ENCODE assay signal across 24 cellular contexts in genomic region chr7:116800594-116800993, GRCh38.
DNase-seq lines count a peak whose midpoint lies in the region; ATAC-seq, FAIRE-seq and TF ChIP-seq lines count a peak whose summit lies in the region.
"Had no signal": no experiment of that assay in that cellular context is flagged by ENCODE, and none has a peak within 500 bp of the region (broad histone marks: within the 10 kb centered on the region; RNA-seq: fewer than 3 reads in every experiment).

No MANE protein-coding gene starts in this region.

- POLR2A ChIA-PET in activated CD4-positive, alpha-beta memory T cell treated with anti-CD3 and anti-CD28 coated beads for 36 hours (lab: Charles Lee) = no interaction called here
- POLR2A ChIA-PET in activated CD4-positive, alpha-beta memory T cell treated with anti-CD3 and anti-CD28 coated beads, Interleukin-2, amount 10 ng/mL, durations not matched to agents 7 days and 5 days (lab: Charles Lee) = no interaction called here
- POLR2A ChIA-PET in SK-N-SH (lab: Yijun Ruan, JAX) = no interaction called here

- no peak for TF ChIP-seq RAD21 in SK-N-SH (IDR thresholded peaks at IDR 0.05; ENCODE audit: low read length)

- H3K79me2 ChIP-seq in SK-N-SH (ENCODE audit: insufficient read depth) (no peaks in the 10 kb centered on the region), keratinocyte (ENCODE audit: control insufficient read depth, insufficient read depth, low read length) (no peaks in the 10 kb centered on the region), smooth muscle cell (ENCODE audit: low read depth) (no peaks in the 10 kb centered on the region)

- H3K27ac Mint-ChIP-seq in activated CD4-positive, alpha-beta memory T cell treated with anti-CD3 and anti-CD28 coated beads for 36 hours = peak overlapping the region; percentile 13
- H3K27ac Mint-ChIP-seq in activated CD4-positive, alpha-beta memory T cell treated with anti-CD3 and anti-CD28 coated beads, Interleukin-2, amount 10 ng/mL, durations not matched to agents 7 days and 5 days = no peak overlapping the region
- H3K27ac Mint-ChIP-seq: endodermal cell had no signal

- WGBS in SK-N-SH (ENCODE audit: low lambda C conversion rate) = 20% methylated on average over 2 of the region's 2 CpGs
- WGBS in smooth muscle cell (ENCODE audit: low lambda C conversion rate) = 85% methylated on average over 2 of the region's 2 CpGs

- no peaks in the 10 kb centered on the region for H4K20me1 ChIP-seq in SK-N-SH (ENCODE audit: insufficient read depth)
- no peaks in the 10 kb centered on the region for H4K20me1 ChIP-seq in keratinocyte (ENCODE audit: control insufficient read depth, extremely low read depth, insufficient read depth, low read length)
- H4K20me1 ChIP-seq in smooth muscle cell (ENCODE audit: low read depth) = no peaks in the 10 kb centered on the region

- H3K27ac ChIP-seq in SK-N-SH (ENCODE audit: low read depth in 2 of 2, low read length in 1 of 2) (peak overlapping the region; percentile 36 to 54; a peak in 3 of 4 replicates), keratinocyte (ENCODE audit: control insufficient read depth, insufficient read depth, low read length) (peak overlapping the region; percentile 92), smooth muscle cell (ENCODE audit: low read depth) (peak overlapping the region; percentile 90)
- H3K27ac ChIP-seq: coronary artery, gastroesophageal sphincter had no signal

- intact Hi-C loops in activated CD4-positive, alpha-beta memory T cell treated with anti-CD3 and anti-CD28 coated beads for 36 hours (cut with micrococcal nuclease) = loop anchor here (10.0 kb wide), 1 partner anchor 276 kb away; the partner anchor contains the start of gene CAV1

- FAIRE-seq in keratinocyte (lab: Jason Lieb, UNC) (no peak), D721Med (lab: Jason Lieb, UNC) (no peak)
- FAIRE-seq: bronchial epithelial cell, GM12878 had no signal

- H3K4me1 ChIP-seq in SK-N-SH (ENCODE audit: control insufficient read depth in 1 of 2, insufficient read depth in 2 of 2, low read depth in 1 of 2, low read length in 1 of 2) (peaks cover 0 to 17% of the 10 kb centered on the region in 2 experiments; a peak in 3 of 4 replicates), keratinocyte (ENCODE audit: control insufficient read depth, extremely low read depth, insufficient read depth, low read length) (peaks cover 51% of the 10 kb centered on the region), smooth muscle cell (ENCODE audit: low read depth) (peaks cover 21% of the 10 kb centered on the region)

- dilution Hi-C loops in keratinocyte (cut with MboI; ENCODE audit: extremely low pct_ligation_motif_present, low sequenced_read_pairs) = no loop called here

- H3K27me3 Mint-ChIP-seq in activated CD4-positive, alpha-beta memory T cell treated with anti-CD3 and anti-CD28 coated beads for 36 hours = peaks cover 19% of the 10 kb centered on the region
- H3K27me3 Mint-ChIP-seq in activated CD4-positive, alpha-beta memory T cell treated with anti-CD3 and anti-CD28 coated beads, Interleukin-2, amount 10 ng/mL, durations not matched to agents 7 days and 5 days = peaks cover 14% of the 10 kb centered on the region

- DNase-seq in activated CD4-positive, alpha-beta memory T cell treated with anti-CD3 and anti-CD28 coated beads for 36 hours = no peak
- DNase-seq in activated CD4-positive, alpha-beta memory T cell treated with anti-CD3 and anti-CD28 coated beads, Interleukin-2, amount 10 ng/mL, durations not matched to agents 7 days and 5 days = no peak
- DNase-seq in SK-N-SH (no peak), keratinocyte (ENCODE audit: low read depth, low spot score) (no peak), smooth muscle cell (lab: John Stamatoyannopoulos, UW; ENCODE audit: unreplicated experiment) (no peak), D721Med (ENCODE audit: insufficient read length, low spot score) (no peak)
- no peak for DNase-seq in stimulated activated naive CD8-positive, alpha-beta T cell treated with anti-CD3 and anti-CD28 coated beads, Interleukin-15, Interleukin-2, amounts not matched to agents 100 U/mL and 50 U/mL, for 24 hours
- DNase-seq: activated naive CD4-positive, alpha-beta T cell treated with Interleukin-2 at 50 U/mL for 16 hours; activated T-cell treated with anti-CD3 and anti-CD28 coated beads, Interleukin-2, amount 50 U/mL, for 1 hour; endodermal cell; esophagus squamous epithelium; H7; Kasumi-1; left ventricle myocardium superior; NCI-H1092; NCI-H2029; NCI-H774; stimulated activated CD4-positive, alpha-beta T cell treated with anti-CD3 and anti-CD28 coated beads, Interleukin-1b, Interleukin-23, amount 100 ng/mL, for 48 hours had no signal

- H3F3A ChIP-seq in SK-N-SH (replicated peaks; ENCODE audit: insufficient read depth) = peaks cover 23% of the 10 kb centered on the region
- peaks cover 9% of the 10 kb centered on the region for H3F3A ChIP-seq in smooth muscle cell (ENCODE audit: low read depth)

- no peaks in the 10 kb centered on the region for H3K9me1 ChIP-seq in keratinocyte (ENCODE audit: control insufficient read depth, extremely low read depth, insufficient read depth, low read length)

- H2AFZ ChIP-seq in SK-N-SH (ENCODE audit: low read depth) (no peak overlapping the region), keratinocyte (ENCODE audit: control insufficient read depth, low read length) (no peak overlapping the region), smooth muscle cell (ENCODE audit: low read depth) (no peak overlapping the region)

- TF ChIP-seq CTCF in SK-N-SH (IDR thresholded peaks at IDR 0.05) (no peak), keratinocyte (optimal IDR thresholded peaks at IDR 0.05 in 1 of 3, IDR thresholded peaks at IDR 0.05 in 1 of 3, conservative IDR thresholded peaks at IDR 0.05 in 1 of 3; ENCODE audit: extremely low read depth in 1 of 3, insufficient read depth in 2 of 3, low read length in 3 of 3) (no peak), smooth muscle cell (IDR thresholded peaks at IDR 0.05; ENCODE audit: borderline replicate concordance, insufficient read depth, poor library complexity, severe bottlenecking) (no peak), D721Med (IDR thresholded peaks at IDR 0.05; ENCODE audit: insufficient read depth, missing control alignments) (no peak)

- CTCF ChIA-PET in activated CD4-positive, alpha-beta memory T cell treated with anti-CD3 and anti-CD28 coated beads for 36 hours (lab: Charles Lee) = no interaction called here
- CTCF ChIA-PET in activated CD4-positive, alpha-beta memory T cell treated with anti-CD3 and anti-CD28 coated beads, Interleukin-2, amount 10 ng/mL, durations not matched to agents 7 days and 5 days (lab: Charles Lee) = no interaction called here
- CTCF ChIA-PET in SK-N-SH (lab: Yijun Ruan, JAX) = no interaction called here

- no peaks in the 10 kb centered on the region for H3K36me3 Mint-ChIP-seq in activated CD4-positive, alpha-beta memory T cell treated with anti-CD3 and anti-CD28 coated beads for 36 hours
- no peaks in the 10 kb centered on the region for H3K36me3 Mint-ChIP-seq in activated CD4-positive, alpha-beta memory T cell treated with anti-CD3 and anti-CD28 coated beads, Interleukin-2, amount 10 ng/mL, durations not matched to agents 7 days and 5 days (ENCODE audit: low read depth)

- no peaks in the 10 kb centered on the region for H3K9me3 ChIP-seq in SK-N-SH
- H3K9me3 ChIP-seq in keratinocyte (ENCODE audit: control insufficient read depth, low read depth, low read length) = no peaks in the 10 kb centered on the region
- no peaks in the 10 kb centered on the region for H3K9me3 ChIP-seq in smooth muscle cell (replicated peaks; ENCODE audit: low read depth)
- H3K9me3 ChIP-seq: esophagus squamous epithelium, gastroesophageal sphincter had no signal

- no peak overlapping the region for H3K4me3 ChIP-seq in SK-N-SH (ENCODE audit: low read depth in 2 of 2, low read length in 1 of 2)
- no peak overlapping the region for H3K4me3 ChIP-seq in keratinocyte (ENCODE audit: control insufficient read depth in 2 of 3, extremely low read depth in 1 of 3, insufficient read depth in 2 of 3, low read depth in 1 of 3, low read length in 3 of 3)
- H3K4me3 ChIP-seq in smooth muscle cell = no peak overlapping the region
- H3K4me3 ChIP-seq: coronary artery, esophagus squamous epithelium, gastroesophageal sphincter, GM12878 had no signal

- peaks cover 16% of the 10 kb centered on the region for H3K4me1 Mint-ChIP-seq in activated CD4-positive, alpha-beta memory T cell treated with anti-CD3 and anti-CD28 coated beads for 36 hours (ENCODE audit: low read depth)
- peaks cover 5% of the 10 kb centered on the region for H3K4me1 Mint-ChIP-seq in activated CD4-positive, alpha-beta memory T cell treated with anti-CD3 and anti-CD28 coated beads, Interleukin-2, amount 10 ng/mL, durations not matched to agents 7 days and 5 days
- H3K4me1 Mint-ChIP-seq: endodermal cell had no signal

- no peak overlapping the region for H3K4me3 Mint-ChIP-seq in activated CD4-positive, alpha-beta memory T cell treated with anti-CD3 and anti-CD28 coated beads for 36 hours
- H3K4me3 Mint-ChIP-seq in activated CD4-positive, alpha-beta memory T cell treated with anti-CD3 and anti-CD28 coated beads, Interleukin-2, amount 10 ng/mL, durations not matched to agents 7 days and 5 days = no peak overlapping the region
- H3K4me3 Mint-ChIP-seq: endodermal cell had no signal

- no peaks in the 10 kb centered on the region for H3K9me3 Mint-ChIP-seq in activated CD4-positive, alpha-beta memory T cell treated with anti-CD3 and anti-CD28 coated beads for 36 hours
- no peaks in the 10 kb centered on the region for H3K9me3 Mint-ChIP-seq in activated CD4-positive, alpha-beta memory T cell treated with anti-CD3 and anti-CD28 coated beads, Interleukin-2, amount 10 ng/mL, durations not matched to agents 7 days and 5 days
- H3K9me3 Mint-ChIP-seq: endodermal cell had no signal

- H3K4me2 ChIP-seq in SK-N-SH (no peak overlapping the region), keratinocyte (ENCODE audit: control insufficient read depth, extremely low read depth, insufficient read depth, low read depth, low read length) (peak overlapping the region; percentile 79), smooth muscle cell (peak overlapping the region; percentile 68)

- H3K9me2 ChIP-seq in SK-N-SH = no peaks in the 10 kb centered on the region

- ATAC-seq in stimulated activated naive CD8-positive, alpha-beta T cell treated with anti-CD3 and anti-CD28 coated beads, Interleukin-15, Interleukin-2, amounts not matched to agents 100 U/mL and 50 U/mL, for 24 hours = no peak
- no peak for ATAC-seq in GM21576 (IDR thresholded peaks at IDR 0.05; ENCODE audit: unreplicated experiment)
- ATAC-seq: gastroesophageal sphincter, GM12878, left ventricle myocardium superior, Right ventricle myocardium inferior had no signal

- TF ChIP-seq EP300 in SK-N-SH (IDR thresholded peaks at IDR 0.05; ENCODE audit: borderline replicate concordance in 1 of 2, low read depth in 1 of 2, low read length in 1 of 2) = no peak

- H3K27me3 ChIP-seq in SK-N-SH (ENCODE audit: insufficient read depth) (peaks cover 15% of the 10 kb centered on the region; the same call in 1 of the 2 replicates), keratinocyte (ENCODE audit: control insufficient read depth, extremely low read depth, insufficient read depth, low read length) (no peaks in the 10 kb centered on the region), smooth muscle cell (ENCODE audit: low read depth) (no peaks in the 10 kb centered on the region)
- H3K27me3 ChIP-seq: esophagus squamous epithelium, gastroesophageal sphincter had no signal

- H3K9ac ChIP-seq in SK-N-SH = no peak overlapping the region
- peak overlapping the region; percentile 36 for H3K9ac ChIP-seq in keratinocyte (ENCODE audit: control insufficient read depth, extremely low read depth, insufficient read depth, low read length)
- H3K9ac ChIP-seq in smooth muscle cell (ENCODE audit: low read depth) = peak overlapping the region; percentile 30

- H3K36me3 ChIP-seq in SK-N-SH (replicated peaks in 1 of 2; ENCODE audit: control insufficient read depth in 1 of 2, insufficient read depth in 2 of 2, low read length in 1 of 2) (peaks cover 0 to 5% of the 10 kb centered on the region in 2 experiments), keratinocyte (ENCODE audit: control insufficient read depth in 2 of 2, extremely low read depth in 1 of 2, insufficient read depth in 2 of 2, low read length in 2 of 2) (peaks cover 4 to 17% of the 10 kb centered on the region in 2 experiments), smooth muscle cell (ENCODE audit: low read depth) (no peaks in the 10 kb centered on the region)
- H3K36me3 ChIP-seq: gastroesophageal sphincter had no signal
